In genomic region chr1:60598055-60598910, GRCh38 we compare ENCODE assay signal across 16 cellular contexts.
DNase-seq lines count a peak whose midpoint lies in the region; ATAC-seq and TF ChIP-seq lines count a peak whose summit lies in the region.
"Had no signal": no experiment of that assay in that cellular context is flagged by ENCODE, and none has a peak within 500 bp of the region (broad histone marks: within the 10 kb centered on the region; RNA-seq: fewer than 3 reads in every experiment).

No MANE protein-coding gene starts in this region.

- no peaks in the 10 kb centered on the region for H3K27me3 ChIP-seq in ACC112 (ENCODE audit: insufficient read depth, low read length)
- no peaks in the 10 kb centered on the region for H3K27me3 ChIP-seq in adipocyte (replicated peaks; ENCODE audit: control insufficient read depth, insufficient read depth, low read length)
- H3K27me3 ChIP-seq: BLaER1 treated with 17β-estradiol and CSF1 and Interleukin-3, amounts not matched to agents 10 nM and 100 nM had no signal

- H3K4me1 ChIP-seq in ACC112 (ENCODE audit: control insufficient read depth, insufficient read depth, low read length, unreplicated experiment) = peaks cover 20% of the 10 kb centered on the region
- H3K4me1 ChIP-seq in adipocyte (ENCODE audit: control insufficient read depth, insufficient read depth, low read length) = no peaks in the 10 kb centered on the region

- H3K36me3 ChIP-seq in ACC112 (ENCODE audit: insufficient read depth, low read length) = no peaks in the 10 kb centered on the region
- H3K36me3 ChIP-seq in adipocyte (ENCODE audit: control insufficient read depth, insufficient read depth, low read length, severe bottlenecking) = no peaks in the 10 kb centered on the region
- H3K36me3 ChIP-seq: BLaER1 treated with 17β-estradiol and CSF1 and Interleukin-3, amounts not matched to agents 10 nM and 100 nM had no signal

- H3K27ac Mint-ChIP-seq in chondrocyte (ENCODE audit: unreplicated experiment) = peak overlapping the region; percentile 34
- H3K27ac Mint-ChIP-seq: CD4-positive, CD25-positive, alpha-beta regulatory T cell had no signal

- H3K9ac ChIP-seq in adipocyte (ENCODE audit: low read length) = no peak overlapping the region
- H3K9ac ChIP-seq: BLaER1 treated with 17β-estradiol and CSF1 and Interleukin-3, amounts not matched to agents 10 nM and 100 nM; GM23248 had no signal

- H2AFZ ChIP-seq in ACC112 (ENCODE audit: low read length, unreplicated experiment) = peak overlapping the region; percentile 47
- H2AFZ ChIP-seq: GM23248 had no signal

- no peaks in the 10 kb centered on the region for H3K79me2 ChIP-seq in ACC112 (ENCODE audit: control insufficient read depth, insufficient read depth, low read length, unreplicated experiment)

- H3K4me3 ChIP-seq in ACC112 (ENCODE audit: low read depth, low read length) (no peak overlapping the region), adipocyte (ENCODE audit: low read length) (no peak overlapping the region), fibroblast of the aortic adventitia (ENCODE audit: low read depth, low read length) (no peak overlapping the region)
- H3K4me3 ChIP-seq: BLaER1 treated with 17β-estradiol and CSF1 and Interleukin-3, amounts not matched to agents 10 nM and 100 nM; GM23248 had no signal

- TF ChIP-seq CTCF in chondrocyte (IDR thresholded peaks at IDR 0.05) = no peak
- no peak for TF ChIP-seq CTCF in fibroblast of the aortic adventitia (IDR thresholded peaks at IDR 0.05; ENCODE audit: insufficient read depth, low read length)

- DNase-seq in adipocyte (ENCODE audit: low read depth) (peak; percentile 22), chondrocyte (ENCODE audit: low spot score) (no peak), fibroblast of the aortic adventitia (ENCODE audit: low read depth) (peak; percentile 8), NCI-H446 (lab: John Stamatoyannopoulos, UW) (no peak)
- DNase-seq in activated CD8-positive, alpha-beta memory T cell treated with anti-CD3 and anti-CD28 coated beads, Interleukin-2, amount 50 U/mL, for 48 hours = no peak
- DNase-seq: 8988T; ACHN; CD4-positive, CD25-positive, alpha-beta regulatory T cell; DMS53; GF-D8; GM23248 had no signal

- no peaks in the 10 kb centered on the region for H3K27me3 Mint-ChIP-seq in chondrocyte (ENCODE audit: low read depth)
- H3K27me3 Mint-ChIP-seq: CD4-positive, CD25-positive, alpha-beta regulatory T cell had no signal

- no peak overlapping the region for H3K4me3 Mint-ChIP-seq in chondrocyte (ENCODE audit: unreplicated experiment)
- H3K4me3 Mint-ChIP-seq: CD4-positive, CD25-positive, alpha-beta regulatory T cell had no signal

- ATAC-seq in HG03521 (IDR thresholded peaks at IDR 0.05; ENCODE audit: unreplicated experiment) = no peak
- no peak for ATAC-seq in GM18909 (IDR thresholded peaks at IDR 0.05; ENCODE audit: poor library complexity, unreplicated experiment)
- ATAC-seq: HCT116 had no signal

- H3K4me1 Mint-ChIP-seq in chondrocyte (ENCODE audit: low read depth) = peaks cover 29% of the 10 kb centered on the region
- H3K4me1 Mint-ChIP-seq: CD4-positive, CD25-positive, alpha-beta regulatory T cell had no signal

- peaks cover 3% of the 10 kb centered on the region for H3K9me3 ChIP-seq in adipocyte (ENCODE audit: control insufficient read depth, low read length)

- peaks cover under 1% of the 10 kb centered on the region for H3K36me3 Mint-ChIP-seq in chondrocyte (ENCODE audit: low read depth)
- H3K36me3 Mint-ChIP-seq: CD4-positive, CD25-positive, alpha-beta regulatory T cell had no signal

- H3K9me3 Mint-ChIP-seq in chondrocyte (ENCODE audit: low read depth) = peaks cover 11% of the 10 kb centered on the region

- no peak overlapping the region for H3K27ac ChIP-seq in ACC112 (ENCODE audit: low read depth, low read length)
- H3K27ac ChIP-seq: BLaER1 treated with 17β-estradiol and CSF1 and Interleukin-3, amounts not matched to agents 10 nM and 100 nM; GM23248 had no signal

Comparison
In these comparisons a context has a peak if more than half of its experiments do, and no peak if none do; other contexts are left out.
1. DNase-seq: peak in adipocyte (single experiment) and fibroblast of the aortic adventitia (single experiment); none in chondrocyte (single experiment), NCI-H446 (0 of 2) and activated CD8-positive, alpha-beta memory T cell treated with anti-CD3 and anti-CD28 coated beads, Interleukin-2, amount 50 U/mL, for 48 hours (single experiment).